9 cellular contexts compared by ENCODE assay signal in the genomic region with DNA sequence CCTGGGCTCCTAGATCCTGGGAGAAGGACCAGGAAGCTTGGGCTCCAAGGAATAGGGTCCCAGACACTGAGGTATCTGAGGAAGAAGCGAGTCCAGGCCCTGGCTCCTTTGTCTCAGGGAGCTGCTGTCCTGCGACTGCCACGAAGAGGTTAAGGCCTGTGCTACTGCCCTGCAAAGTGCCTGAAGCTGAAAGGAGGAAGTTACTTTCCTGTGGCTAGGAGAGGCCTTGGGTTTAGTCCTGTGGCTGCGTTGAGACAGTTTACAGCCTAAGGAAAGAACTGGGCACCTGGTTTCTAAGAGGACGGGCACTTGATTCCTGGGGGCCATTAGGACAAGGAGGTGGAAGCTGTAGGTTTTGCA. TPM values are rescaled to one million over a fixed set of nuclear protein-coding genes. Genes with fewer than 3 reads are reported as not detected.
A peak's percentile ranks its signal among the peaks of the same experiment; 100 is the strongest.
DNase-seq lines count a peak whose midpoint lies in the region; ATAC-seq, FAIRE-seq and TF ChIP-seq lines count a peak whose summit lies in the region.
"Had no signal": no experiment of that assay in that cellular context is flagged by ENCODE, and none has a peak within 500 bp of the region (broad histone marks: within the 10 kb centered on the region; RNA-seq: fewer than 3 reads in every experiment).

No MANE protein-coding gene starts in this region.

- ATAC-seq in T-helper 17 cell: no peak
- no peak for ATAC-seq in heart left ventricle
- no peak for ATAC-seq in HG02970 (IDR thresholded peaks at IDR 0.05; ENCODE audit: low FRiP score, unreplicated experiment)

- peaks cover 67% of the 10 kb centered on the region for H3K79me2 ChIP-seq in GM23248 (ENCODE audit: insufficient read depth)

- peaks cover 14% of the 10 kb centered on the region for H3K4me1 ChIP-seq in GM23248 (ENCODE audit: insufficient read depth)
- peaks cover 3 to 68% (median 22%) of the 10 kb centered on the region in 12 donors for H3K4me1 ChIP-seq in heart left ventricle
- H3K4me1 ChIP-seq in small intestine (ENCODE audit: control insufficient read depth in 2 of 2, insufficient read depth in 1 of 2, low read depth in 1 of 2, low read length in 1 of 2): peaks cover 0 to 7% of the 10 kb centered on the region in 2 donors

- peaks cover 41% of the 10 kb centered on the region for H3F3A ChIP-seq in GM23248 (ENCODE audit: insufficient read depth)

- H4K20me1 ChIP-seq in GM23248 (ENCODE audit: insufficient read depth): 0 out of 2 replicates have a peak, but pooled peaks cover 7% of the 10 kb centered on the region

- H3K27ac ChIP-seq in GM23248 (0 out of 2 replicates have a peak overlapping the region, but pooled peaks have one; percentile 10), heart left ventricle (peak overlapping the region in 10 of 12 donors; percentile 9 to 99 (median 52)), small intestine (ENCODE audit: low read depth in 1 of 2, low read length in 1 of 2) (peak overlapping the region in 1 of 2 donors; percentile 72)

- H3K4me1 Mint-ChIP-seq in T-helper 17 cell: peaks cover 47% of the 10 kb centered on the region

- H3K9me3 ChIP-seq in GM23248 (ENCODE audit: low read depth) (no peaks in the 10 kb centered on the region), T-helper 17 cell (ENCODE audit: control insufficient read depth, low read length, poor library complexity, severe bottlenecking) (no peaks in the 10 kb centered on the region), heart left ventricle (no peaks in the 10 kb centered on the region), small intestine (ENCODE audit: control insufficient read depth, low read depth) (no peaks in the 10 kb centered on the region)

- H3K4me3 ChIP-seq in GM23248 (0 out of 2 replicates have a peak overlapping the region, but pooled peaks have one; percentile 9), heart left ventricle (peak overlapping the region in 8 of 12 donors; percentile 12 to 96 (median 39)), small intestine (ENCODE audit: low read depth in 1 of 2, low read length in 2 of 2) (no peak overlapping the region)

- no peak overlapping the region for H3K27ac Mint-ChIP-seq in T-helper 17 cell

- H3K27me3 Mint-ChIP-seq in T-helper 17 cell: no peaks in the 10 kb centered on the region

- 75 to 82% methylated on average over 5 of the region's 5 CpGs for WGBS in GM23248 (ENCODE audit: low coverage in 1 of 2, low lambda C conversion rate in 2 of 2, missing lambda C conversion rate in 2 of 2), 2 experiments
- WGBS in heart left ventricle, 4 donors: 23 to 40% (median 34%) methylated on average over 5 of the region's 5 CpGs
- WGBS in small intestine, 3 donors: 11 to 37% (median 18%) methylated on average over 5 of the region's 5 CpGs

- intact Hi-C loops in heart left ventricle (cut with DNase I): loop anchor here in 2 of 10 donors (5.0 to 10.0 kb wide), 2 partner anchors 234 to 592 kb away; a partner anchor contains a TSS

- no peak for FAIRE-seq in small intestine (lab: Jason Lieb, UNC)
- FAIRE-seq: keratinocyte had no signal

- in situ Hi-C loops in GM23248 (cut with MboI): no loop called here

- DNase-seq in GM23248: no peak
- no peak for DNase-seq in T-helper 17 cell
- no peak for DNase-seq in heart left ventricle
- DNase-seq in small intestine: peak; percentile 47
- no peak for DNase-seq in NCI-H146 treated with DMSO at 0.1 percent for 48 hours (lab: John Stamatoyannopoulos, UW; ENCODE audit: unreplicated experiment)
- no peak for DNase-seq in stimulated activated CD8-positive, alpha-beta memory T cell treated with anti-CD3 and anti-CD28 coated beads, Interleukin-4, amount 100 ng/mL, for 48 hours
- DNase-seq in 8988T: no peak

- peak overlapping the region; percentile 2 for H3K4me2 ChIP-seq in GM23248 (ENCODE audit: unreplicated experiment)

- no peaks in the 10 kb centered on the region for H3K9me2 ChIP-seq in GM23248 (ENCODE audit: insufficient read depth)

- H3K36me3 Mint-ChIP-seq in T-helper 17 cell (ENCODE audit: low read depth): peaks cover 20% of the 10 kb centered on the region

- no peak overlapping the region for H2AFZ ChIP-seq in GM23248

- TF ChIP-seq CTCF in heart left ventricle (IDR thresholded peaks at IDR 0.05): no peak

- peak overlapping the region; percentile 81 for H3K4me3 Mint-ChIP-seq in T-helper 17 cell

- TF ChIP-seq POLR2A in heart left ventricle (IDR thresholded peaks at IDR 0.05): no peak

- H3K27me3 ChIP-seq in GM23248 (replicated peaks; ENCODE audit: insufficient read depth) (no peaks in the 10 kb centered on the region), heart left ventricle (no peaks in the 10 kb centered on the region), small intestine (ENCODE audit: control insufficient read depth in 2 of 2, insufficient read depth in 2 of 2, low read length in 2 of 2) (no peaks in the 10 kb centered on the region)

- H3K9ac ChIP-seq in GM23248: peak overlapping the region; percentile 100

- H3K36me3 ChIP-seq in GM23248 (ENCODE audit: low read depth): peaks cover 16% of the 10 kb centered on the region
- peaks cover 0 to 52% (median 34%) of the 10 kb centered on the region in 9 donors for H3K36me3 ChIP-seq in heart left ventricle
- H3K36me3 ChIP-seq in small intestine (ENCODE audit: control insufficient read depth in 2 of 2, insufficient read depth in 2 of 2, low read length in 2 of 2): peaks cover 0 to 5% of the 10 kb centered on the region in 2 donors

RNA-seq across cellular contexts. Expression of a gene that starts 2.8 kb away (rescaled TPM):
- total RNA-seq in GM23248 (2014; rRNA removed; shearing (Covaris generic)): 74.8 and 85.9 TPM in 2 replicates
- polyA plus RNA-seq in GM23248 (2016; fragmentation: Nextera tagmentation; extraction: Ambion mirVana): 222 and 226 TPM in 2 replicates
- 100 to 1,000 TPM; 392 to 670 TPM for total RNA-seq in T-helper 17 cell
- 100 to 1,000 TPM in 8 of 9 donors, 10 to 100 TPM in 1; 99.0 to 201 (median 166) TPM for total RNA-seq in heart left ventricle
- polyA plus RNA-seq in heart left ventricle: 100 to 1,000 TPM in 1 of 2 donors, 10 to 100 TPM in 1; 75.9 to 158 TPM
- 10 to 100 TPM in 1 of 3 donors, 1 to 10 TPM in 2; 2.2 to 41.3 (median 4.3) TPM for polyA plus RNA-seq in small intestine

RNA-seq across cellular contexts. Expression of a gene that starts 11.5 kb away (rescaled TPM):
- not detected in 2 replicates for total RNA-seq in GM23248 (2014; rRNA removed; shearing (Covaris generic))
- polyA plus RNA-seq in GM23248 (2016; fragmentation: Nextera tagmentation; extraction: Ambion mirVana) (not detected in 2 replicates), heart left ventricle (not detected), small intestine (under 1 TPM in 1 of 3 donors, not detected in 2; 0.07 TPM)
- total RNA-seq in T-helper 17 cell (1 to 10 TPM; 1.1 to 1.4 TPM), heart left ventricle (under 1 TPM in 1 of 9 donors, not detected in 8; 0.09 TPM)
- polyA plus RNA-seq: keratinocyte had no signal

RNA-seq across cellular contexts. Expression of a gene that starts 38.6 kb away (rescaled TPM):
- total RNA-seq in GM23248 (2014; rRNA removed; shearing (Covaris generic)): not detected in 2 replicates
- polyA plus RNA-seq in GM23248 (2016; fragmentation: Nextera tagmentation; extraction: Ambion mirVana): not detected in 2 replicates
- not detected for total RNA-seq in T-helper 17 cell
- total RNA-seq in heart left ventricle: not detected
- polyA plus RNA-seq in heart left ventricle: not detected
- polyA plus RNA-seq in small intestine: under 1 TPM in 1 of 3 donors, not detected in 2; 0.79 TPM
- polyA plus RNA-seq: keratinocyte had no signal

RNA-seq across cellular contexts. Expression of a gene that starts 46.4 kb away (rescaled TPM):
- total RNA-seq in GM23248 (2014; rRNA removed; shearing (Covaris generic)): not detected in 2 replicates
- not detected in 2 replicates for polyA plus RNA-seq in GM23248 (2016; fragmentation: Nextera tagmentation; extraction: Ambion mirVana)
- under 1 TPM; 0.34 to 0.57 TPM for total RNA-seq in T-helper 17 cell
- total RNA-seq in heart left ventricle: 1 to 10 TPM in 1 of 9 donors, under 1 TPM in 8; 0.07 to 1.5 (median 0.36) TPM
- under 1 TPM; 0.08 to 0.36 TPM for polyA plus RNA-seq in heart left ventricle
- polyA plus RNA-seq in small intestine: under 1 TPM in 1 of 3 donors, not detected in 2; 0.09 TPM
- polyA plus RNA-seq: keratinocyte had no signal

Comparison
In these comparisons a context has a peak if more than half of its experiments do, and no peak if none do; other contexts are left out.
1. H3K4me3 ChIP-seq: peak in GM23248 (single experiment) and heart left ventricle (8 of 12); none in small intestine (0 of 2).